In the genomic region with DNA sequence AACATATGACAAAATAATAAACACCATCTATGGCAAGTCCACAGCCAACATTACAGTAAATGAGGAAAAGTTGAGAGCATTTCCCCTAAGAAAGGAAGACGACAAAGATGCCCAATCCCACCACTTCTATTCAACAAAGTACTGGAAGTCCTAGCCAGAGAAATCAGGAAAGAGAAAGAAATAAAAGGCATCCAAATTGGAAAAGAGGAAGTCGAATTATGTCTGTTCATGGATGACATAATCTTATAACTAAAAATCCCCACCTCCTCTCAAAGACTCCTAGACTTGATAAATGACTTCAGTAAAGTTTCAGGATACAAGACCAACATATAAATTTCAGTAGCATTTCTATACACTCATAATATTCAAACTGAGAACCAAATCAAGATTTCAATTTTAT, we compare ENCODE assay signal across 8 cellular contexts.
"Had no signal": no experiment of that assay in that cellular context is flagged by ENCODE, and none has a peak within 500 bp of the region (broad histone marks: within the 10 kb centered on the region; RNA-seq: fewer than 3 reads in every experiment).

No MANE protein-coding gene starts in this region.

- FAIRE-seq: H1, H54, HTR-8/SVneo had no signal

- H3K4me3 ChIP-seq: GM23338 had no signal

- H2AFZ ChIP-seq: GM23338 had no signal

- DNase-seq: H9, HCEC 1CT, IMR-90, KG1 had no signal

- H3K4me2 ChIP-seq: GM23338 had no signal
